Comparison of ENCODE assay signal across 34 cellular contexts in the genomic region with DNA sequence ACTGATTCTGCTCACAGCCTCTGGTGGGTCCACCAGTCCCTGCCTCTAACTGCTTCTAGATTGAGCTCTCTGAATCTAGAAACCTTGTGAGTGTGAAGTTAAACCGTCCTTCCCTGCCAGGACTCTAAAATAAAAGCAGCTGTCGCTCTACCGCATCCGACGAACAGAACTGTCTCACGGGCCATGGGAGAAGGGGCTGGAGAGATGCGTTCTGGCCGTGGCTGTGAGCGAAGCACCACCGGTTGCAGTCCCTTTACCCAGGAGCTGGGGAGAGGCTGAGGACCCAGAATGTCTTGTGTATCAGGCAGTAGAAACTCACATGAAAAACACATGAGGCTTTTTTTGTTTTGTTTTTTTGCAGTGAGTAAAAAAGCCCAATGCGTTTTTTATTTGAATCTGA.
"Had no signal": no experiment of that assay in that cellular context is flagged by ENCODE, and none has a peak within 500 bp of the region (broad histone marks: within the 10 kb centered on the region; RNA-seq: fewer than 3 reads in every experiment).

No MANE protein-coding gene starts in this region.

- H3K27me3 Mint-ChIP-seq: activated B cell treated with CpG ODN at 0.5 μM for 24 hours; activated CD4-positive, alpha-beta memory T cell treated with anti-CD3 and anti-CD28 coated beads for 36 hours; activated CD4-positive, alpha-beta T cell treated with anti-CD3 and anti-CD28 coated beads, Interleukin-2, amount 10 ng/mL, durations not matched to agents 24 days and 14 days; activated CD8-positive, alpha-beta T cell treated with anti-CD3 and anti-CD28 coated beads for 36 hours; activated naive CD4-positive, alpha-beta T cell treated with anti-CD3 and anti-CD28 coated beads, Interleukin-2, amount 10 ng/mL, durations not matched to agents 7 days and 5 days; activated naive CD8-positive, alpha-beta T cell had no signal

- H3K27me3 ChIP-seq: adrenal gland, body of pancreas, brain microvascular endothelial cell, breast epithelium had no signal

- H3K4me1 ChIP-seq: adrenal gland, body of pancreas, breast epithelium had no signal

- H3K9me3 ChIP-seq: adrenal gland, body of pancreas, breast epithelium had no signal

- H3K4me3 ChIP-seq: adrenal gland, body of pancreas, breast epithelium had no signal

- H3K9me3 Mint-ChIP-seq: activated B cell treated with CpG ODN at 0.5 μM for 24 hours; activated CD8-positive, alpha-beta T cell treated with anti-CD3 and anti-CD28 coated beads for 36 hours; activated naive CD4-positive, alpha-beta T cell treated with anti-CD3 and anti-CD28 coated beads, Interleukin-2, amount 50 U/mL, for 24 hours; activated T-cell treated with anti-CD3 and anti-CD28 coated beads, Interleukin-2, amount 50 U/mL, for 4 hours; activated T-helper 2 cell treated with anti-CD3 and anti-CD28 coated beads, Interferon-gamma antibody, Interleukin-2, Interleukin-4, amounts not matched to agents 10 μg/mL and 5 μg/mL and 100 μg/mL, durations not matched to agents 14 hours and 24 hours and 36 hours; T-helper 1 cell treated with Interleukin-12 subunit alpha and Interleukin-12 subunit beta and Interleukin-4 antibody, amounts not matched to agents 30 μg/mL and 1 μg/mL, for 36 hours had no signal

- H3K27ac Mint-ChIP-seq: activated B cell treated with CpG ODN at 0.5 μM for 24 hours; activated CD4-positive, alpha-beta memory T cell treated with anti-CD3 and anti-CD28 coated beads for 36 hours; activated CD4-positive, alpha-beta T cell treated with anti-CD3 and anti-CD28 coated beads, Interleukin-2, amount 10 ng/mL, durations not matched to agents 24 days and 14 days; activated CD8-positive, alpha-beta T cell treated with anti-CD3 and anti-CD28 coated beads for 36 hours; activated naive CD4-positive, alpha-beta T cell treated with anti-CD3 and anti-CD28 coated beads, Interleukin-2, amount 10 ng/mL, durations not matched to agents 7 days and 5 days; activated naive CD4-positive, alpha-beta T cell treated with anti-CD3 and anti-CD28 coated beads, Interleukin-2, amount 50 U/mL, for 24 hours; activated naive CD8-positive, alpha-beta T cell; activated T-cell treated with anti-CD3 and anti-CD28 coated beads, Interleukin-2, amount 50 U/mL, for 72 hours; activated T-helper 2 cell treated with anti-CD3 and anti-CD28 coated beads, Interferon-gamma antibody, Interleukin-2, Interleukin-4, amounts not matched to agents 10 μg/mL and 5 μg/mL and 100 μg/mL, durations not matched to agents 14 hours and 24 hours and 36 hours; T-helper 1 cell treated with Interleukin-12 subunit alpha and Interleukin-12 subunit beta and Interleukin-4 antibody, amounts not matched to agents 30 μg/mL and 1 μg/mL, for 36 hours; T-helper 2 cell treated with Interferon-gamma antibody and Interleukin-4, amounts not matched to agents 5 μg/mL and 100 μg/mL, for 36 hours had no signal

- H3K27ac ChIP-seq: adrenal gland, body of pancreas, brain microvascular endothelial cell, breast epithelium, VCaP had no signal

- H3K36me3 ChIP-seq: adrenal gland, brain microvascular endothelial cell, breast epithelium had no signal

- H3K4me1 Mint-ChIP-seq: activated B cell treated with CpG ODN at 0.5 μM for 24 hours; activated CD4-positive, alpha-beta T cell treated with anti-CD3 and anti-CD28 coated beads, Interleukin-2, amount 10 ng/mL, durations not matched to agents 24 days and 14 days; activated naive CD4-positive, alpha-beta T cell treated with anti-CD3 and anti-CD28 coated beads, Interleukin-2, amount 10 ng/mL, durations not matched to agents 7 days and 5 days; activated naive CD4-positive, alpha-beta T cell treated with anti-CD3 and anti-CD28 coated beads, Interleukin-2, amount 50 U/mL, for 24 hours had no signal

- DNase-seq: activated B cell treated with CpG ODN at 0.5 μM for 24 hours; activated CD4-positive, alpha-beta memory T cell treated with anti-CD3 and anti-CD28 coated beads for 36 hours; activated CD4-positive, alpha-beta T cell treated with anti-CD3 and anti-CD28 coated beads for 4 hours; activated CD4-positive, alpha-beta T cell treated with anti-CD3 and anti-CD28 coated beads, Interleukin-2, amount 10 ng/mL, durations not matched to agents 24 days and 14 days; activated CD4-positive, alpha-beta T cell treated with anti-CD3 and anti-CD28 coated beads, Interleukin-2, amount 50 U/mL, for 1 hour; activated CD4-positive, alpha-beta T cell treated with anti-CD3 and anti-CD28 coated beads, Interleukin-2, amount 50 U/mL, for 4 hours; activated CD4-positive, CD25-positive, alpha-beta regulatory T cell treated with anti-CD3 and anti-CD28 coated beads, Interleukin-2, amount 50 U/mL, for 72 hours; activated CD8-positive, alpha-beta memory T cell treated with anti-CD3 and anti-CD28 coated beads, Interleukin-2, amount 50 U/mL, for 4 hours; activated CD8-positive, alpha-beta T cell treated with anti-CD3 and anti-CD28 coated beads for 36 hours; activated effector memory CD4-positive, alpha-beta T cell treated with Interleukin-2 at 50 U/mL for 16 hours; activated gamma-delta T cell; activated naive CD4-positive, alpha-beta T cell treated with anti-CD3 and anti-CD28 coated beads, Interleukin-2, amount 10 ng/mL, durations not matched to agents 7 days and 5 days; activated naive CD4-positive, alpha-beta T cell treated with Interleukin-2 at 50 U/mL for 16 hours; activated T-cell treated with anti-CD3 and anti-CD28 coated beads for 4 hours; activated T-cell treated with anti-CD3 and anti-CD28 coated beads, Interleukin-2, amount 50 U/mL, for 1 hour; activated T-cell treated with anti-CD3 and anti-CD28 coated beads, Interleukin-2, amount 50 U/mL, for 4 hours; activated T-cell treated with anti-CD3 and anti-CD28 coated beads, Interleukin-2, amount 50 U/mL, for 72 hours; adrenal gland; amniotic stem cell; aorta; body of pancreas; brain microvascular endothelial cell; central memory CD4-positive, alpha-beta T cell; SW 1271; T-helper 1 cell; T-helper 2 cell; T-helper 9 cell had no signal

- H3K36me3 Mint-ChIP-seq: activated CD4-positive, alpha-beta memory T cell treated with anti-CD3 and anti-CD28 coated beads for 36 hours; activated naive CD4-positive, alpha-beta T cell treated with anti-CD3 and anti-CD28 coated beads, Interleukin-2, amount 10 ng/mL, durations not matched to agents 7 days and 5 days; activated naive CD4-positive, alpha-beta T cell treated with anti-CD3 and anti-CD28 coated beads, Interleukin-2, amount 50 U/mL, for 24 hours; activated naive CD8-positive, alpha-beta T cell had no signal

- ATAC-seq: activated CD8-positive, alpha-beta T cell treated with anti-CD3 and anti-CD28 coated beads for 36 hours; activated T-cell treated with anti-CD3 and anti-CD28 coated beads, Interleukin-2, amount 50 U/mL, for 4 hours; activated T-cell treated with anti-CD3 and anti-CD28 coated beads, Interleukin-2, amount 50 U/mL, for 72 hours; body of pancreas had no signal

- H3K4me3 Mint-ChIP-seq: activated B cell treated with CpG ODN at 0.5 μM for 24 hours; activated CD4-positive, alpha-beta memory T cell treated with anti-CD3 and anti-CD28 coated beads for 36 hours; activated CD4-positive, alpha-beta T cell treated with anti-CD3 and anti-CD28 coated beads, Interleukin-2, amount 10 ng/mL, durations not matched to agents 24 days and 14 days; activated CD8-positive, alpha-beta T cell treated with anti-CD3 and anti-CD28 coated beads for 36 hours; activated naive CD4-positive, alpha-beta T cell treated with anti-CD3 and anti-CD28 coated beads, Interleukin-2, amount 10 ng/mL, durations not matched to agents 7 days and 5 days; activated naive CD4-positive, alpha-beta T cell treated with anti-CD3 and anti-CD28 coated beads, Interleukin-2, amount 50 U/mL, for 24 hours; activated naive CD8-positive, alpha-beta T cell; activated T-cell treated with anti-CD3 and anti-CD28 coated beads, Interleukin-2, amount 50 U/mL, for 4 hours; activated T-cell treated with anti-CD3 and anti-CD28 coated beads, Interleukin-2, amount 50 U/mL, for 72 hours; T-helper 1 cell treated with Interleukin-12 subunit alpha and Interleukin-12 subunit beta and Interleukin-4 antibody, amounts not matched to agents 30 μg/mL and 1 μg/mL, for 36 hours; T-helper 2 cell treated with Interferon-gamma antibody and Interleukin-4, amounts not matched to agents 5 μg/mL and 100 μg/mL, for 36 hours had no signal
